In the genomic region with DNA sequence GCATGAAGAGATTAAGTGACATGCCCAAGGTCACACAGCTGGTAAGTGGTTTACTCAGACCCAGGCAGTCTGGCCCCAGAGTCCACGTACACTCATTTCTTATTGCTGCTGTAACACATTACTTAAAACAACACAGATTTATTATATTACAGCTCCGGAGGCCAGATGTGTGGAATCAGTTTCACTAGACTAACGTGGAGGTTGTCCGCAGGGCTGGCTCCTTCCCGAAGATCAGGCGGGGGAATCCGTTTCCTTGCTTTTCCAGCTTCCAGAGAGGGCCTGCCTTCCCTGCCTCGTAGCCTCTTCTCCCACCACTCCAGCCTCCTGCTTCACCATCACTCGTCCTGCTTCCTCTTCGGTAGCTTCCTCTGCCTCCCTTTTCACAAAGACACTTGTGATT, we compare ENCODE assay signal across 35 cellular contexts.
"Had no signal": no experiment of that assay in that cellular context is flagged by ENCODE, and none has a peak within 500 bp of the region (broad histone marks: within the 10 kb centered on the region; RNA-seq: fewer than 3 reads in every experiment).

No MANE protein-coding gene starts in this region.

- H3K9me3 ChIP-seq: breast epithelium, esophagus muscularis mucosa, heart right ventricle, left lung, lower lobe of right lung, pancreas, prostate gland, uterus had no signal

- H3K27me3 ChIP-seq: breast epithelium, esophagus muscularis mucosa, pancreas, uterus had no signal

- ATAC-seq: activated CD4-positive, CD25-positive, alpha-beta regulatory T cell treated with anti-CD3 and anti-CD28 coated beads, Interleukin-2, amount 50 U/mL, for 24 hours; activated naive CD4-positive, alpha-beta T cell treated with anti-CD3 and anti-CD28 coated beads, Interleukin-2, amount 50 U/mL, for 72 hours; activated T-helper 17 cell treated with anti-CD3 and anti-CD28 coated beads, Interleukin-2, amount 50 U/mL, for 72 hours; heart right ventricle; left lung; lower lobe of right lung; pancreas; stimulated activated memory B cell treated with anti-CD40 and anti-IgM and Interleukin-4, amounts not matched to agents 10 μg/mL and 1 μg/mL and 100 μg/mL, for 72 hours; stimulated activated naive CD8-positive, alpha-beta T cell treated with anti-CD3 and anti-CD28 coated beads, Interleukin-15, amount 100 ng/mL, for 72 hours had no signal

- H3K27me3 Mint-ChIP-seq: activated T-cell treated with anti-CD3 and anti-CD28 coated beads, Interleukin-2, amount 50 U/mL, for 24 hours; stimulated activated naive CD8-positive, alpha-beta T cell treated with anti-CD3 and anti-CD28 coated beads, Interleukin-15, amount 100 ng/mL, for 72 hours had no signal

- H3K4me3 Mint-ChIP-seq: activated CD4-positive, alpha-beta memory T cell treated with anti-CD3 and anti-CD28 coated beads, Interleukin-2, amount 10 ng/mL, durations not matched to agents 7 days and 5 days; activated CD4-positive, alpha-beta T cell treated with anti-CD3 and anti-CD28 coated beads, Interleukin-2, amount 10 ng/mL, durations not matched to agents 24 days and 14 days; activated T-cell treated with anti-CD3 and anti-CD28 coated beads, Interleukin-2, amount 50 U/mL, for 24 hours; activated T-helper 17 cell treated with anti-CD3 and anti-CD28 coated beads, Interleukin-2, amount 50 U/mL, for 72 hours; dendritic cell treated with granulocyte-macrophage colony-stimulating factor and Interleukin-4, amounts not matched to agents 40 ng/mL and 50 ng/mL, for 4 days; endodermal cell; stimulated activated memory B cell treated with anti-CD40 and anti-IgM and Interleukin-4, amounts not matched to agents 10 μg/mL and 1 μg/mL and 100 μg/mL, for 72 hours; stimulated activated naive CD8-positive, alpha-beta T cell treated with anti-CD3 and anti-CD28 coated beads, Interleukin-15, amount 100 ng/mL, for 72 hours; T-helper 1 cell treated with Interleukin-12 subunit alpha and Interleukin-12 subunit beta and Interleukin-4 antibody, amounts not matched to agents 30 μg/mL and 1 μg/mL, for 36 hours; type B pancreatic cell had no signal

- H3K4me3 ChIP-seq: breast epithelium, esophagus muscularis mucosa, heart right ventricle, left lung, lower lobe of right lung, pancreas, prostate gland, smooth muscle cell, uterus had no signal

- DNase-seq: activated CD4-positive, alpha-beta memory T cell treated with anti-CD3 and anti-CD28 coated beads, Interleukin-2, amount 10 ng/mL, durations not matched to agents 7 days and 5 days; activated CD4-positive, alpha-beta T cell treated with anti-CD3 and anti-CD28 coated beads, Interleukin-2, amount 10 ng/mL, durations not matched to agents 24 days and 14 days; activated CD8-positive, alpha-beta memory T cell treated with anti-CD3 and anti-CD28 coated beads, Interleukin-2, amount 50 U/mL, for 48 hours; activated gamma-delta T cell treated with Interleukin-2 at 50 U/mL for 16 hours; activated T-cell treated with anti-CD3 and anti-CD28 coated beads, Interleukin-2, amount 50 U/mL, for 24 hours; amniotic stem cell; central memory CD4-positive, alpha-beta T cell; endodermal cell; foreskin melanocyte; heart right ventricle; kidney glomerular epithelial cell; left lung; lower lobe of right lung; mesenchymal stem cell; pancreas; retina; stimulated activated CD4-positive, alpha-beta T cell treated with anti-CD3 and anti-CD28 coated beads, Interleukin-1b, Interleukin-23, amount 100 ng/mL, for 48 hours; stimulated activated CD4-positive, alpha-beta T cell treated with anti-CD3 and anti-CD28 coated beads, Interleukin-4, amount 100 ng/mL, for 4 hours; stimulated activated CD8-positive, alpha-beta memory T cell treated with anti-CD3 and anti-CD28 coated beads, Interleukin-4, amount 100 ng/mL, for 48 hours; stimulated activated naive CD8-positive, alpha-beta T cell treated with anti-CD3 and anti-CD28 coated beads, Interleukin-15, amount 100 ng/mL, for 72 hours; substantia nigra; T-helper 9 cell; WERI-Rb-1 had no signal

- H3K9me3 Mint-ChIP-seq: activated CD4-positive, alpha-beta memory T cell treated with anti-CD3 and anti-CD28 coated beads, Interleukin-2, amount 10 ng/mL, durations not matched to agents 7 days and 5 days; activated naive CD4-positive, alpha-beta T cell treated with anti-CD3 and anti-CD28 coated beads, Interleukin-2, amount 50 U/mL, for 72 hours; activated T-cell treated with anti-CD3 and anti-CD28 coated beads, Interleukin-2, amount 50 U/mL, for 24 hours; activated T-helper 17 cell treated with anti-CD3 and anti-CD28 coated beads, Interleukin-2, amount 50 U/mL, for 72 hours; dendritic cell treated with granulocyte-macrophage colony-stimulating factor and Interleukin-4, amounts not matched to agents 40 ng/mL and 50 ng/mL, for 4 days; endodermal cell; stimulated activated memory B cell treated with anti-CD40 and anti-IgM and Interleukin-4, amounts not matched to agents 10 μg/mL and 1 μg/mL and 100 μg/mL, for 72 hours; stimulated activated naive CD8-positive, alpha-beta T cell treated with anti-CD3 and anti-CD28 coated beads, Interleukin-15, amount 100 ng/mL, for 72 hours; T-helper 1 cell treated with Interleukin-12 subunit alpha and Interleukin-12 subunit beta and Interleukin-4 antibody, amounts not matched to agents 30 μg/mL and 1 μg/mL, for 36 hours; type B pancreatic cell had no signal

- H3K27ac Mint-ChIP-seq: activated CD4-positive, alpha-beta memory T cell treated with anti-CD3 and anti-CD28 coated beads, Interleukin-2, amount 10 ng/mL, durations not matched to agents 7 days and 5 days; activated CD4-positive, alpha-beta T cell treated with anti-CD3 and anti-CD28 coated beads, Interleukin-2, amount 10 ng/mL, durations not matched to agents 24 days and 14 days; activated T-cell treated with anti-CD3 and anti-CD28 coated beads, Interleukin-2, amount 50 U/mL, for 24 hours; activated T-helper 17 cell treated with anti-CD3 and anti-CD28 coated beads, Interleukin-2, amount 50 U/mL, for 72 hours; dendritic cell treated with granulocyte-macrophage colony-stimulating factor and Interleukin-4, amounts not matched to agents 40 ng/mL and 50 ng/mL, for 4 days; stimulated activated memory B cell treated with anti-CD40 and anti-IgM and Interleukin-4, amounts not matched to agents 10 μg/mL and 1 μg/mL and 100 μg/mL, for 72 hours; stimulated activated naive CD8-positive, alpha-beta T cell treated with anti-CD3 and anti-CD28 coated beads, Interleukin-15, amount 100 ng/mL, for 72 hours; T-helper 1 cell treated with Interleukin-12 subunit alpha and Interleukin-12 subunit beta and Interleukin-4 antibody, amounts not matched to agents 30 μg/mL and 1 μg/mL, for 36 hours; type B pancreatic cell had no signal

- H3K36me3 ChIP-seq: breast epithelium, esophagus muscularis mucosa, heart right ventricle, left lung, lower lobe of right lung, pancreas, prostate gland, uterus, WERI-Rb-1 had no signal

- H3K27ac ChIP-seq: breast epithelium, esophagus muscularis mucosa, heart right ventricle, left lung, lower lobe of right lung, pancreas, prostate gland, WERI-Rb-1 had no signal

- H3K4me1 ChIP-seq: breast epithelium, prostate gland had no signal

- H3K36me3 Mint-ChIP-seq: activated naive CD4-positive, alpha-beta T cell treated with anti-CD3 and anti-CD28 coated beads, Interleukin-2, amount 50 U/mL, for 72 hours; stimulated activated memory B cell treated with anti-CD40 and anti-IgM and Interleukin-4, amounts not matched to agents 10 μg/mL and 1 μg/mL and 100 μg/mL, for 72 hours; type B pancreatic cell had no signal
